ENCODE assay signal across 10 cellular contexts in genomic region chr2:86764661-86765307, GRCh38. TPM values are rescaled to one million over a fixed set of nuclear protein-coding genes. Genes with fewer than 3 reads are reported as not detected.
DNase-seq lines count a peak whose midpoint lies in the region; ATAC-seq and TF ChIP-seq lines count a peak whose summit lies in the region.
"Had no signal": no experiment of that assay in that cellular context is flagged by ENCODE, and none has a peak within 500 bp of the region (broad histone marks: within the 10 kb centered on the region; RNA-seq: fewer than 3 reads in every experiment).

No MANE protein-coding gene starts in this region.

- H3K27me3 ChIP-seq in CD4-positive, CD25-positive, alpha-beta regulatory T cell (ENCODE audit: control insufficient read depth, insufficient read depth, low read length), result no peaks in the 10 kb centered on the region
- no peaks in the 10 kb centered on the region for H3K27me3 ChIP-seq in KMS-11 (ENCODE audit: insufficient read depth, low read depth)
- no peaks in the 10 kb centered on the region for H3K27me3 ChIP-seq in esophagus muscularis mucosa
- H3K27me3 ChIP-seq: SJSA1 had no signal

- no peaks in the 10 kb centered on the region for H4K20me1 ChIP-seq in KMS-11 (ENCODE audit: insufficient read depth)

- WGBS in esophagus muscularis mucosa, result 71% methylated on average over 4 of the region's 4 CpGs

- peak overlapping the region in 2 of 3 donors; percentile 30 to 83 for H3K27ac Mint-ChIP-seq in CD4-positive, CD25-positive, alpha-beta regulatory T cell
- peak overlapping the region; percentile 34 for H3K27ac Mint-ChIP-seq in T-helper 17 cell
- H3K27ac Mint-ChIP-seq in natural killer cell, result peak overlapping the region; percentile 56 to 59

- H2AFZ ChIP-seq in KMS-11 (ENCODE audit: low read depth), result no peak overlapping the region

- H3K4me2 ChIP-seq in KMS-11, result no peak overlapping the region

- H3K9ac ChIP-seq in KMS-11, result no peak overlapping the region

- no peak for TF ChIP-seq EP300 in esophagus muscularis mucosa (IDR thresholded peaks at IDR 0.05)

- peaks cover 18 to 31% (median 22%) of the 10 kb centered on the region in 4 donors for H3K4me1 Mint-ChIP-seq in CD4-positive, CD25-positive, alpha-beta regulatory T cell
- H3K4me1 Mint-ChIP-seq in T-helper 17 cell, result peaks cover 17% of the 10 kb centered on the region
- H3K4me1 Mint-ChIP-seq in natural killer cell, result peaks cover 24 to 26% of the 10 kb centered on the region in 2 donors

- H3K4me3 Mint-ChIP-seq in CD4-positive, CD25-positive, alpha-beta regulatory T cell, result peak overlapping the region in 1 of 4 donors; percentile 47
- no peak overlapping the region for H3K4me3 Mint-ChIP-seq in T-helper 17 cell
- no peak overlapping the region for H3K4me3 Mint-ChIP-seq in natural killer cell

- peak in 1 of 2 donors; percentile 53 for ATAC-seq in CD4-positive, CD25-positive, alpha-beta regulatory T cell (ENCODE audit: low read depth in 2 of 2)
- ATAC-seq in GM18861 (IDR thresholded peaks at IDR 0.05; ENCODE audit: unreplicated experiment) (peak; percentile 85), T-helper 17 cell (peak; percentile 68), natural killer cell (peak; percentile 72 to 81 (median 81)), GM19328 (IDR thresholded peaks at IDR 0.05; ENCODE audit: unreplicated experiment) (no peak)

- H3K79me2 ChIP-seq in KMS-11 (ENCODE audit: insufficient read depth, low read depth), result no peaks in the 10 kb centered on the region; the same call in 1 of the 2 replicates

- H3K9me3 ChIP-seq in CD4-positive, CD25-positive, alpha-beta regulatory T cell (ENCODE audit: control insufficient read depth in 2 of 2, low read length in 2 of 2), result no peaks in the 10 kb centered on the region
- H3K9me3 ChIP-seq in T-helper 17 cell (ENCODE audit: control insufficient read depth, low read length, poor library complexity, severe bottlenecking), result no peaks in the 10 kb centered on the region
- no peaks in the 10 kb centered on the region for H3K9me3 ChIP-seq in esophagus muscularis mucosa

- H3K27ac ChIP-seq in CD4-positive, CD25-positive, alpha-beta regulatory T cell (ENCODE audit: insufficient read depth, low read length, poor library complexity, severe bottlenecking), result no peak overlapping the region
- H3K27ac ChIP-seq in KMS-11 (peak overlapping the region; percentile 23; the same call in 1 of the 2 replicates), esophagus muscularis mucosa (replicated peaks in 1 of 4) (no peak overlapping the region)
- H3K27ac ChIP-seq: SJSA1 had no signal

- no peak overlapping the region for H3K4me3 ChIP-seq in CD4-positive, CD25-positive, alpha-beta regulatory T cell (ENCODE audit: low read depth, low read length)
- H3K4me3 ChIP-seq in KMS-11 (IDR thresholded peaks at IDR 0.05; ENCODE audit: insufficient read depth, low read depth, low read length) (no peak overlapping the region), esophagus muscularis mucosa (no peak overlapping the region)
- H3K4me3 ChIP-seq: SJSA1 had no signal

- TF ChIP-seq POLR2A in esophagus muscularis mucosa (IDR thresholded peaks at IDR 0.05; ENCODE audit: low read depth), result no peak

- peaks cover 46% of the 10 kb centered on the region for H3K36me3 ChIP-seq in CD4-positive, CD25-positive, alpha-beta regulatory T cell (ENCODE audit: control insufficient read depth, insufficient read depth, low read length)
- H3K36me3 ChIP-seq in KMS-11 (ENCODE audit: insufficient read depth) (no peaks in the 10 kb centered on the region), esophagus muscularis mucosa (peaks cover 0 to 37% (median 17%) of the 10 kb centered on the region in 4 donors)
- H3K36me3 ChIP-seq: SJSA1 had no signal

- H3K4me1 ChIP-seq in CD4-positive, CD25-positive, alpha-beta regulatory T cell (ENCODE audit: control insufficient read depth, insufficient read depth, low read length, poor library complexity, severe bottlenecking), result peaks cover 2% of the 10 kb centered on the region
- peaks cover 9% of the 10 kb centered on the region for H3K4me1 ChIP-seq in KMS-11 (ENCODE audit: low read depth, poor library complexity, severe bottlenecking)
- H3K4me1 ChIP-seq in esophagus muscularis mucosa, result peaks cover 10 to 36% (median 26%) of the 10 kb centered on the region in 4 donors
- H3K4me1 ChIP-seq: SJSA1 had no signal

- H3K36me3 Mint-ChIP-seq in CD4-positive, CD25-positive, alpha-beta regulatory T cell, result peaks cover 16% of the 10 kb centered on the region
- H3K36me3 Mint-ChIP-seq in T-helper 17 cell (ENCODE audit: low read depth) (peaks cover 2% of the 10 kb centered on the region), natural killer cell (no peaks in the 10 kb centered on the region)

- TF ChIP-seq CTCF in KMS-11 (conservative IDR thresholded peaks at IDR 0.05; ENCODE audit: low read depth, low read length), result peak; percentile 81
- TF ChIP-seq CTCF in esophagus muscularis mucosa (IDR thresholded peaks at IDR 0.05), result peak; percentile 61 to 78 (median 70)
- TF ChIP-seq CTCF in natural killer cell (IDR thresholded peaks at IDR 0.05), result peak; percentile 86

- no peaks in the 10 kb centered on the region for H3K9me3 Mint-ChIP-seq in CD4-positive, CD25-positive, alpha-beta regulatory T cell
- no peaks in the 10 kb centered on the region for H3K9me3 Mint-ChIP-seq in natural killer cell

- intact Hi-C loops in esophagus muscularis mucosa (cut with DNase I) (no loop called here), natural killer cell (cut with micrococcal nuclease) (loop anchor here (1.0 kb wide), 1 partner anchor 44 kb away; no protein-coding TSS in a partner anchor)

- H3K27me3 Mint-ChIP-seq in CD4-positive, CD25-positive, alpha-beta regulatory T cell, result no peaks in the 10 kb centered on the region
- no peaks in the 10 kb centered on the region for H3K27me3 Mint-ChIP-seq in T-helper 17 cell
- H3K27me3 Mint-ChIP-seq in natural killer cell (ENCODE audit: low read depth in 2 of 2), result no peaks in the 10 kb centered on the region

- peak in 2 of 3 donors; percentile 34 to 71 for DNase-seq in CD4-positive, CD25-positive, alpha-beta regulatory T cell
- peak in 1 of 3 donors; percentile 18 for DNase-seq in T-helper 17 cell
- no peak for DNase-seq in esophagus muscularis mucosa (ENCODE audit: extremely low spot score)
- DNase-seq in natural killer cell, result no peak
- DNase-seq in T1000 (lab: John Stamatoyannopoulos, UW), result no peak

RNA-seq across cellular contexts. Expression of gene CD8A, which starts 25.9 kb away (rescaled TPM):
- total RNA-seq in CD4-positive, CD25-positive, alpha-beta regulatory T cell, result not detected
- polyA plus RNA-seq in CD4-positive, CD25-positive, alpha-beta regulatory T cell, result 1 to 10 TPM in 1 of 4 donors, under 1 TPM in 3; 0.24 to 1.8 (median 0.57) TPM
- total RNA-seq in T-helper 17 cell (under 1 TPM in 1 of 2 donors, not detected in 1; 0.70 TPM), esophagus muscularis mucosa (1 to 10 TPM in 3 of 4 donors, under 1 TPM in 1; 0.83 to 5.5 (median 1.1) TPM), natural killer cell (100 to 1,000 TPM in 2 of 3 donors, 10 to 100 TPM in 1; 85.3 to 208 (median 162) TPM)
- total RNA-seq: pulmonary artery endothelial cell, SJSA1 had no signal

RNA-seq across cellular contexts. Expression of gene RMND5A, which starts 44.7 kb away (rescaled TPM):
- 27.6 TPM for total RNA-seq in CD4-positive, CD25-positive, alpha-beta regulatory T cell
- polyA plus RNA-seq in CD4-positive, CD25-positive, alpha-beta regulatory T cell, result 10 to 100 TPM; 13.5 to 24.0 (median 15.3) TPM
- total RNA-seq in T-helper 17 cell (10 to 100 TPM; 28.4 to 42.3 TPM), esophagus muscularis mucosa (10 to 100 TPM; 42.1 to 85.1 (median 49.8) TPM), natural killer cell (10 to 100 TPM; 35.3 to 63.3 (median 54.3) TPM)

Comparison
In these comparisons a context has a peak if more than half of its experiments do, and no peak if none do; other contexts are left out.
1. DNase-seq: peak in CD4-positive, CD25-positive, alpha-beta regulatory T cell (2 of 3); none in esophagus muscularis mucosa (single experiment), natural killer cell (single experiment) and T1000 (single experiment).
2. RNA of gene CD8A, which starts 25.9 kb away (total RNA-seq): 85.3 to 208 TPM in natural killer cell; 0.83 to 5.5 TPM in esophagus muscularis mucosa, 0.70 TPM in T-helper 17 cell and not detected in CD4-positive, CD25-positive, alpha-beta regulatory T cell (single experiment); every median in the first group is over 10 times any median in the second.
3. Peak in every context shown above with its lines, with median percentiles within 50 percentile points of each other: H3K27ac Mint-ChIP-seq and CTCF ChIP-seq.